ENCODE assay signal across 14 cellular contexts in the genomic region with DNA sequence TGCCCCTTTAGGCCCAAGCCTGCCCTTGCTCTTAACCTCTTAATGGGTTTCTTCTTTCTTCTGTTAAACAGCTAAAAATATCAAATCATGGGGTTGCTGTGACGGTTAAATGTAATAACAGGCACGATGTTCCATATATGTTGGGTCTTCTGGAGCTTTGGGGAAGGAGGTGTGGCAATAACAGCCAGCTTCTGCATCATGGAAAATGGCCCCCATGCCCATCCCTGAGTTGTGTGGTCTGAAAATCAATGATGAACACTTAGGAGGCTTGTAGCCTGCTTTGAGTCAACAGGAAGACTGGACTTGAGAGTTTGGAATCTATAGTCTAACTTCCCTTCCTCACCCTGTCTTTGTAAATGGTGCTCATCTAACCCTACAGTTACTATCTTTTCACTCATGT. TPM values are rescaled to one million over a fixed set of nuclear protein-coding genes. Genes with fewer than 3 reads are reported as not detected.
DNase-seq lines count a peak whose midpoint lies in the region; ATAC-seq, FAIRE-seq and TF ChIP-seq lines count a peak whose summit lies in the region.
"Had no signal": no experiment of that assay in that cellular context is flagged by ENCODE, and none has a peak within 500 bp of the region (broad histone marks: within the 10 kb centered on the region; RNA-seq: fewer than 3 reads in every experiment).

No MANE protein-coding gene starts in this region.

- DNase-seq in MCF 10A (ENCODE audit: unreplicated experiment) (no peak), mammary epithelial cell (no peak), Panc1 (ENCODE audit: low read depth, low spot score) (no peak), endothelial cell of umbilical vein (ENCODE audit: low read depth, low spot score) (no peak), MM.1S (no peak), C1 segment of cervical spinal cord (lab: John Stamatoyannopoulos, UW) (no peak)
- DNase-seq: activated effector memory CD4-positive, alpha-beta T cell treated with anti-CD3 and anti-CD28 coated beads, Interleukin-2, amount 50 U/mL, for 16 hours; cortex of kidney had no signal

- no peaks in the 10 kb centered on the region for H3K9me1 ChIP-seq in endothelial cell of umbilical vein (replicated peaks; ENCODE audit: control insufficient read depth, extremely low read depth, insufficient read depth, low read length)

- intact Hi-C loops in MCF 10A (cut with micrococcal nuclease) = no loop called here
- intact Hi-C loops in mammary epithelial cell (cut with micrococcal nuclease) = loop anchor here (5.0 kb wide), 1 partner anchor 85 kb away; no protein-coding TSS in a partner anchor
- intact Hi-C loops in Panc1 (cut with micrococcal nuclease; ENCODE audit: unreplicated experiment) = no loop called here
- intact Hi-C loops in endothelial cell of umbilical vein (cut with micrococcal nuclease) = no loop called here

- peaks cover 14% of the 10 kb centered on the region; the same call in 1 of the 2 replicates for H3F3A ChIP-seq in MM.1S (ENCODE audit: insufficient read depth, low read length)

- no peak for TF ChIP-seq CTCF in MCF 10A (IDR thresholded peaks at IDR 0.05; ENCODE audit: unreplicated experiment)
- no peak for TF ChIP-seq CTCF in mammary epithelial cell (conservative IDR thresholded peaks at IDR 0.05 in 1 of 2, IDR thresholded peaks at IDR 0.05 in 1 of 2; ENCODE audit: extremely low read depth in 1 of 2, insufficient read depth in 1 of 2, low read depth in 1 of 2, low read length in 2 of 2)
- no peak for TF ChIP-seq CTCF in Panc1 (IDR thresholded peaks at IDR 0.05)
- TF ChIP-seq CTCF in endothelial cell of umbilical vein (IDR thresholded peaks at IDR 0.05; ENCODE audit: extremely low read depth in 1 of 2, insufficient read depth in 1 of 2, low read depth in 1 of 2, low read length in 2 of 2) = no peak
- no peak for TF ChIP-seq CTCF in MM.1S (IDR thresholded peaks at IDR 0.05; ENCODE audit: low read length)

- FAIRE-seq in endothelial cell of umbilical vein (lab: Jason Lieb, UNC) = no peak
- FAIRE-seq: frontal cortex, keratinocyte had no signal

- H3K27me3 ChIP-seq in mammary epithelial cell (ENCODE audit: insufficient read depth, low read length) = no peaks in the 10 kb centered on the region
- no peaks in the 10 kb centered on the region for H3K27me3 ChIP-seq in Panc1 (ENCODE audit: control insufficient read depth, insufficient read depth, low read length)
- H3K27me3 ChIP-seq in endothelial cell of umbilical vein (ENCODE audit: control insufficient read depth in 2 of 2, insufficient read depth in 2 of 2, low read length in 2 of 2) = no peaks in the 10 kb centered on the region
- no peaks in the 10 kb centered on the region; the same call in 1 of the 2 replicates for H3K27me3 ChIP-seq in MM.1S (replicated peaks; ENCODE audit: insufficient read depth, low read length)

- POLR2A ChIA-PET in MCF 10A (lab: Yijun Ruan, JAX) = interaction anchor here (0.8 to 2.1 kb wide), 3 partner anchors 12 to 24 kb away, joined by 5 read pairs; no protein-coding TSS in a partner anchor
- POLR2A ChIA-PET in Panc1 (lab: Charles Lee) = interaction anchor here (0.6 kb wide), 1 partner anchor 33 kb away, joined by 3 read pairs; no protein-coding TSS in a partner anchor
- POLR2A ChIA-PET in endothelial cell of umbilical vein (lab: Charles Lee) = interaction anchor here (1.1 kb wide), 1 partner anchor 27 kb away, joined by 3 read pairs; a partner anchor contains a TSS

- H3K9me2 ChIP-seq in MM.1S (replicated peaks; ENCODE audit: insufficient read depth, low read length) = no peaks in the 10 kb centered on the region

- H3K4me2 ChIP-seq in mammary epithelial cell (ENCODE audit: insufficient read depth, low read depth, low read length) = no peak overlapping the region
- H3K4me2 ChIP-seq in endothelial cell of umbilical vein (ENCODE audit: insufficient read depth, low read length) = no peak overlapping the region
- no peak overlapping the region for H3K4me2 ChIP-seq in MM.1S (ENCODE audit: low read depth, low read length)
- H3K4me2 ChIP-seq: smooth muscle cell had no signal

- H3K4me3 ChIP-seq in mammary epithelial cell (replicated peaks in 1 of 3; ENCODE audit: insufficient read depth in 1 of 3, low read depth in 2 of 3, low read length in 3 of 3) (no peak overlapping the region), Panc1 (ENCODE audit: low read depth in 2 of 2, low read length in 2 of 2) (no peak overlapping the region; a peak in 1 of 4 replicates), endothelial cell of umbilical vein (replicated peaks in 1 of 3; ENCODE audit: insufficient read depth in 1 of 3, low read depth in 1 of 3, low read length in 3 of 3) (no peak overlapping the region), MM.1S (ENCODE audit: low read length) (no peak overlapping the region)
- H3K4me3 ChIP-seq: smooth muscle cell had no signal

- dilution Hi-C loops in mammary epithelial cell (cut with HindIII; ENCODE audit: low sequenced_read_pairs) (no loop called here), endothelial cell of umbilical vein (cut with MboI; ENCODE audit: extremely low pct_ligation_motif_present, low sequenced_read_pairs) (no loop called here)

- H3K36me3 Mint-ChIP-seq in MCF 10A (ENCODE audit: insufficient read depth, unreplicated experiment) = peaks cover 11% of the 10 kb centered on the region

- in situ Hi-C loops in mammary epithelial cell (cut with MboI; ENCODE audit: low sequenced_read_pairs in 2 of 2) = no loop called here
- in situ Hi-C loops in Panc1 (cut with HindIII; ENCODE audit: low pct_unique_long_range_greater_than_20kb, low sequenced_read_pairs) = no loop called here

- H3K9ac ChIP-seq in mammary epithelial cell (ENCODE audit: insufficient read depth, low read length) (no peak overlapping the region), endothelial cell of umbilical vein (replicated peaks; ENCODE audit: extremely low read depth, insufficient read depth, low read length) (no peak overlapping the region), MM.1S (ENCODE audit: low read length) (no peak overlapping the region)

- WGBS in mammary epithelial cell (ENCODE audit: low coverage, missing lambda C conversion rate) = 100% methylated on average over 2 of the region's 2 CpGs

- no peak for TF ChIP-seq POLR2A in endothelial cell of umbilical vein (IDR thresholded peaks at IDR 0.05; ENCODE audit: low read depth, low read length)

- H3K79me2 ChIP-seq in mammary epithelial cell (ENCODE audit: insufficient read depth, low read length) (peaks cover 92% of the 10 kb centered on the region), endothelial cell of umbilical vein (ENCODE audit: control insufficient read depth, insufficient read depth, low read length) (peaks cover 95% of the 10 kb centered on the region), MM.1S (ENCODE audit: low read length) (peaks cover 79% of the 10 kb centered on the region)

- no peak overlapping the region for H2AFZ ChIP-seq in mammary epithelial cell (ENCODE audit: low read depth, low read length)
- no peak overlapping the region for H2AFZ ChIP-seq in endothelial cell of umbilical vein (ENCODE audit: low read depth, low read length)
- no peak overlapping the region for H2AFZ ChIP-seq in MM.1S (ENCODE audit: low read length)

- H3K4me1 ChIP-seq in mammary epithelial cell (ENCODE audit: insufficient read depth, low read length) = peaks cover 49% of the 10 kb centered on the region
- peaks cover 100% of the 10 kb centered on the region for H3K4me1 ChIP-seq in Panc1 (ENCODE audit: control insufficient read depth, insufficient read depth, low read length)
- peaks cover 57% of the 10 kb centered on the region for H3K4me1 ChIP-seq in endothelial cell of umbilical vein (ENCODE audit: control insufficient read depth, extremely low read depth, insufficient read depth, low read length)
- H3K4me1 ChIP-seq in MM.1S (ENCODE audit: low read length) = peaks cover 40% of the 10 kb centered on the region

- H3K9me3 ChIP-seq in mammary epithelial cell (replicated peaks; ENCODE audit: insufficient read depth, low read length) = no peaks in the 10 kb centered on the region
- H3K9me3 ChIP-seq in Panc1 (ENCODE audit: control insufficient read depth, insufficient read depth, low read depth, low read length) = no peaks in the 10 kb centered on the region
- no peaks in the 10 kb centered on the region for H3K9me3 ChIP-seq in endothelial cell of umbilical vein (replicated peaks; ENCODE audit: control insufficient read depth, insufficient read depth, low read length)
- no peaks in the 10 kb centered on the region for H3K9me3 ChIP-seq in MM.1S (replicated peaks; ENCODE audit: insufficient read depth, low read length)

- H3K9me3 Mint-ChIP-seq in MCF 10A (ENCODE audit: unreplicated experiment) = no peaks in the 10 kb centered on the region

- H3K4me3 Mint-ChIP-seq in MCF 10A (ENCODE audit: unreplicated experiment) = no peak overlapping the region

- no peaks in the 10 kb centered on the region for H3K27me3 Mint-ChIP-seq in MCF 10A (ENCODE audit: insufficient read depth, unreplicated experiment)

- CTCF ChIA-PET in MCF 10A (lab: Yijun Ruan, JAX) (no interaction called here), mammary epithelial cell (lab: Charles Lee; ENCODE audit: low non-redundant PET) (no interaction called here), Panc1 (lab: Charles Lee) (no interaction called here), endothelial cell of umbilical vein (lab: Charles Lee) (no interaction called here)

- BruUV-seq in MCF 10A (replicated peaks; lab: Mats Ljungman, UMichigan) = no TSS peak
- BruUV-seq in mammary epithelial cell (replicated peaks; lab: Mats Ljungman, UMichigan) = no TSS peak
- BruUV-seq in Panc1 (replicated peaks; lab: Mats Ljungman, UMichigan) = TSS peak; percentile 3
- no TSS peak for BruUV-seq in endothelial cell of umbilical vein (replicated peaks; lab: Mats Ljungman, UMichigan)

- peak overlapping the region; percentile 5 for H3K27ac Mint-ChIP-seq in MCF 10A (ENCODE audit: low read depth, unreplicated experiment)

- peaks cover 40% of the 10 kb centered on the region for H3K4me1 Mint-ChIP-seq in MCF 10A (ENCODE audit: insufficient read depth, unreplicated experiment)

- H3K27ac ChIP-seq in mammary epithelial cell (ENCODE audit: insufficient read depth, low read depth, low read length) (no peak overlapping the region), Panc1 (ENCODE audit: low read length) (peak overlapping the region; percentile 100), endothelial cell of umbilical vein (ENCODE audit: insufficient read depth, low read depth, low read length) (peak overlapping the region; percentile 99), MM.1S (ENCODE audit: low read length) (no peak overlapping the region)
- H3K27ac ChIP-seq: C4-2B had no signal

- ATAC-seq in Panc1 (no peak), HG03196 (IDR thresholded peaks at IDR 0.05; ENCODE audit: unreplicated experiment) (no peak), GM19023 (IDR thresholded peaks at IDR 0.05; ENCODE audit: unreplicated experiment) (no peak)

- H4K20me1 ChIP-seq in mammary epithelial cell (ENCODE audit: insufficient read depth, low read length) (no peaks in the 10 kb centered on the region), endothelial cell of umbilical vein (replicated peaks; ENCODE audit: control insufficient read depth, extremely low read depth, insufficient read depth, low read length) (no peaks in the 10 kb centered on the region), MM.1S (ENCODE audit: insufficient read depth, low read length) (no peaks in the 10 kb centered on the region)

- H3K36me3 ChIP-seq in mammary epithelial cell (ENCODE audit: insufficient read depth, low read length) = peaks cover 18% of the 10 kb centered on the region
- H3K36me3 ChIP-seq in Panc1 (ENCODE audit: control insufficient read depth, insufficient read depth, low read length) = peaks cover 15% of the 10 kb centered on the region; the same call in 1 of the 2 replicates
- peaks cover 0 to 13% of the 10 kb centered on the region in 2 experiments for H3K36me3 ChIP-seq in endothelial cell of umbilical vein (ENCODE audit: control insufficient read depth in 2 of 2, extremely low read depth in 1 of 2, insufficient read depth in 2 of 2, low read length in 2 of 2)
- H3K36me3 ChIP-seq in MM.1S (replicated peaks; ENCODE audit: insufficient read depth, low read length) = no peaks in the 10 kb centered on the region

RNA-seq across cellular contexts. Expression of a gene that starts 27.3 kb away (rescaled TPM):
- 19.9 and 26.1 TPM in 2 replicates for total RNA-seq in MCF 10A (2022)
- 10 to 100 TPM in 1 of 2 donors, 1 to 10 TPM in 1; 8.7 to 41.0 TPM for total RNA-seq in mammary epithelial cell
- 29.2 TPM for polyA plus RNA-seq in mammary epithelial cell
- 60.6 TPM for polyA minus RNA-seq in mammary epithelial cell
- total RNA-seq in Panc1 (2021; ENCODE audit: unreplicated experiment) = 394 TPM
- 255 TPM for polyA plus RNA-seq in Panc1 (2012; ENCODE audit: insufficient read length)
- 71.7 and 88.2 TPM in 2 replicates for total RNA-seq in endothelial cell of umbilical vein
- 53.4 and 56.4 TPM in 2 replicates for polyA plus RNA-seq in endothelial cell of umbilical vein
- polyA plus RNA-seq in endothelial cell of umbilical vein (2011; cell fraction: cytosol; rRNA removed) = 47.7 and 47.9 TPM in 2 replicates
- 114 and 122 TPM in 2 replicates for polyA plus RNA-seq in endothelial cell of umbilical vein (2011; cell fraction: nucleus; rRNA removed)
- 87.3 and 91.3 TPM in 2 replicates for polyA plus RNA-seq in endothelial cell of umbilical vein (2012)
- 53.1 and 59.9 TPM in 2 replicates for polyA minus RNA-seq in endothelial cell of umbilical vein
- polyA minus RNA-seq in endothelial cell of umbilical vein (2011; cell fraction: cytosol; rRNA and poly(A)+ RNA removed) = 13.7 TPM
- polyA minus RNA-seq in endothelial cell of umbilical vein (2011; cell fraction: nucleus; rRNA and poly(A)+ RNA removed) = 73.9 and 75.1 TPM in 2 replicates

Comparison
In these comparisons a context has a peak if more than half of its experiments do, and no peak if none do; other contexts are left out.
1. H3K27ac ChIP-seq: peak in Panc1 (single experiment) and endothelial cell of umbilical vein (single experiment); none in mammary epithelial cell (single experiment) and MM.1S (single experiment).